17 cellular contexts compared by ENCODE assay signal in the genomic region with DNA sequence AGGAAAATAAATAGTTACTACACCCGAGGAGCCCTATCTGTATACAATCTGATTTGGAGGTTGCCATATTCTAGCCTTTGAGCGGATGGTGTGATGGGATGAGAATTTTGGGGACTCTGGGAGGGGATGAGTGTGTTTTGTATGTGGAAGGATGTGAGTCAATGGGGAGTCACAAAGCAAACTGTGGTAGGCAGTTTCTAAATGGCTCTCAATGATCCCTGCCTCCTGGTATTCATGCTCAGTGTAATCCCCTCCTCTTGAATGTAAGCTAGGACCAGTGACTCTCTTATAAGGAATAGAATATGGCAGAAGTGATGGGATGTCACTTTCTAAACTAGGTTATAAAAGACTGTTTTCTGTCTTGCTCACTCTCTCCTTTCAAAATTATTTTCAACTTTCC.
"Had no signal": no experiment of that assay in that cellular context is flagged by ENCODE, and none has a peak within 500 bp of the region (broad histone marks: within the 10 kb centered on the region; RNA-seq: fewer than 3 reads in every experiment).

No MANE protein-coding gene starts in this region.

- H3K36me3 ChIP-seq: adrenal gland, lower lobe of right lung, tibial nerve, vagina had no signal

- H3K4me3 ChIP-seq: adrenal gland, lower lobe of right lung, tibial nerve, vagina had no signal

- H3K27me3 Mint-ChIP-seq: activated CD4-positive, alpha-beta T cell treated with anti-CD3 and anti-CD28 coated beads, Interleukin-2, amount 10 ng/mL, durations not matched to agents 7 days and 5 days; central memory CD8-positive, alpha-beta T cell; naive B cell; stimulated activated memory B cell treated with anti-CD40 and anti-IgM and Interleukin-4, amounts not matched to agents 10 μg/mL and 1 μg/mL and 100 μg/mL, for 72 hours had no signal

- ATAC-seq: left cardiac atrium; lower lobe of right lung; right cardiac atrium; stimulated activated memory B cell treated with anti-CD40 and anti-IgM and Interleukin-4, amounts not matched to agents 10 μg/mL and 1 μg/mL and 100 μg/mL, for 72 hours; WTC11 had no signal

- H3K36me3 Mint-ChIP-seq: stimulated activated memory B cell treated with anti-CD40 and anti-IgM and Interleukin-4, amounts not matched to agents 10 μg/mL and 1 μg/mL and 100 μg/mL, for 72 hours had no signal

- H3K4me1 ChIP-seq: adrenal gland, lower lobe of right lung, tibial nerve, vagina had no signal

- H3K27ac ChIP-seq: adrenal gland, epithelial cell of prostate, lower lobe of right lung, tibial nerve, vagina had no signal

- H3K9me3 Mint-ChIP-seq: activated CD4-positive, alpha-beta T cell treated with anti-CD3 and anti-CD28 coated beads, Interleukin-2, amount 10 ng/mL, durations not matched to agents 7 days and 5 days; activated naive CD4-positive, alpha-beta T cell treated with anti-CD3 and anti-CD28 coated beads for 36 hours; central memory CD8-positive, alpha-beta T cell; stimulated activated memory B cell treated with anti-CD40 and anti-IgM and Interleukin-4, amounts not matched to agents 10 μg/mL and 1 μg/mL and 100 μg/mL, for 72 hours had no signal

- H3K27ac Mint-ChIP-seq: activated CD4-positive, alpha-beta T cell treated with anti-CD3 and anti-CD28 coated beads, Interleukin-2, amount 10 ng/mL, durations not matched to agents 7 days and 5 days; activated naive CD4-positive, alpha-beta T cell treated with anti-CD3 and anti-CD28 coated beads for 36 hours; naive B cell; stimulated activated memory B cell treated with anti-CD40 and anti-IgM and Interleukin-4, amounts not matched to agents 10 μg/mL and 1 μg/mL and 100 μg/mL, for 72 hours; WTC11 had no signal

- H3K4me1 Mint-ChIP-seq: activated CD4-positive, alpha-beta T cell treated with anti-CD3 and anti-CD28 coated beads, Interleukin-2, amount 10 ng/mL, durations not matched to agents 7 days and 5 days; central memory CD8-positive, alpha-beta T cell; naive B cell; stimulated activated memory B cell treated with anti-CD40 and anti-IgM and Interleukin-4, amounts not matched to agents 10 μg/mL and 1 μg/mL and 100 μg/mL, for 72 hours; WTC11 had no signal

- H3K27me3 ChIP-seq: adrenal gland, tibial nerve, vagina had no signal

- H3K4me3 Mint-ChIP-seq: activated CD4-positive, alpha-beta T cell treated with anti-CD3 and anti-CD28 coated beads, Interleukin-2, amount 10 ng/mL, durations not matched to agents 7 days and 5 days; activated naive CD4-positive, alpha-beta T cell treated with anti-CD3 and anti-CD28 coated beads for 36 hours; central memory CD8-positive, alpha-beta T cell; naive B cell; stimulated activated memory B cell treated with anti-CD40 and anti-IgM and Interleukin-4, amounts not matched to agents 10 μg/mL and 1 μg/mL and 100 μg/mL, for 72 hours; WTC11 had no signal

- DNase-seq: activated CD4-positive, alpha-beta T cell treated with anti-CD3 and anti-CD28 coated beads, Interleukin-2, amount 10 ng/mL, durations not matched to agents 7 days and 5 days; activated CD8-positive, alpha-beta memory T cell treated with anti-CD3 and anti-CD28 coated beads for 24 hours; activated naive CD4-positive, alpha-beta T cell treated with anti-CD3 and anti-CD28 coated beads for 36 hours; adrenal gland; cortex of kidney; effector CD8-positive, alpha-beta T cell; hypothalamus; left cardiac atrium; lower lobe of right lung; naive B cell; right cardiac atrium had no signal
